Comparison of ENCODE assay signal across 25 cellular contexts in genomic region chr1:5053744-5054143, GRCh38.
"Had no signal": no experiment of that assay in that cellular context is flagged by ENCODE, and none has a peak within 500 bp of the region (broad histone marks: within the 10 kb centered on the region; RNA-seq: fewer than 3 reads in every experiment).

No MANE protein-coding gene starts in this region.

- H3K27me3 Mint-ChIP-seq: stimulated activated naive B cell treated with anti-CD40 and anti-IgM and Interleukin-4, amounts not matched to agents 10 μg/mL and 1 μg/mL and 100 μg/mL, for 72 hours; T-helper 17 cell had no signal

- H3K36me3 ChIP-seq: stomach, thyroid gland, upper lobe of left lung, vagina had no signal

- H3K36me3 Mint-ChIP-seq: activated CD8-positive, alpha-beta memory T cell treated with anti-CD3 and anti-CD28 coated beads, Interleukin-2, amount 10 ng/mL, durations not matched to agents 7 days and 5 days; natural killer cell; stimulated activated naive B cell treated with anti-CD40 and anti-IgM and Interleukin-4, amounts not matched to agents 10 μg/mL and 1 μg/mL and 100 μg/mL, for 72 hours had no signal

- H3K9me3 ChIP-seq: thyroid gland had no signal

- H3K27ac Mint-ChIP-seq: activated CD8-positive, alpha-beta memory T cell treated with anti-CD3 and anti-CD28 coated beads, Interleukin-2, amount 10 ng/mL, durations not matched to agents 7 days and 5 days; activated CD8-positive, alpha-beta T cell treated with anti-CD3 and anti-CD28 coated beads, Interleukin-2, amount 10 ng/mL, durations not matched to agents 7 days and 5 days; activated naive CD4-positive, alpha-beta T cell treated with anti-CD3 and anti-CD28 coated beads, Interleukin-2, amount 50 U/mL, for 72 hours; natural killer cell; stimulated activated naive B cell treated with anti-CD40 and anti-IgM and Interleukin-4, amounts not matched to agents 10 μg/mL and 1 μg/mL and 100 μg/mL, for 72 hours; T-helper 17 cell; WTC11 had no signal

- H3K27ac ChIP-seq: stomach, thyroid gland, upper lobe of left lung, vagina had no signal

- H3K4me3 ChIP-seq: stomach, thyroid gland, upper lobe of left lung, vagina had no signal

- H3K4me3 Mint-ChIP-seq: activated CD8-positive, alpha-beta memory T cell treated with anti-CD3 and anti-CD28 coated beads, Interleukin-2, amount 10 ng/mL, durations not matched to agents 7 days and 5 days; activated CD8-positive, alpha-beta T cell treated with anti-CD3 and anti-CD28 coated beads, Interleukin-2, amount 10 ng/mL, durations not matched to agents 7 days and 5 days; activated T-cell treated with anti-CD3 and anti-CD28 coated beads, Interleukin-2, amount 50 U/mL, for 72 hours; natural killer cell; stimulated activated naive B cell treated with anti-CD40 and anti-IgM and Interleukin-4, amounts not matched to agents 10 μg/mL and 1 μg/mL and 100 μg/mL, for 72 hours; T-helper 17 cell; WTC11 had no signal

- DNase-seq: activated CD4-positive, alpha-beta T cell treated with anti-CD3 and anti-CD28 coated beads for 1 hour; activated CD8-positive, alpha-beta memory T cell treated with anti-CD3 and anti-CD28 coated beads, Interleukin-2, amount 10 ng/mL, durations not matched to agents 7 days and 5 days; activated CD8-positive, alpha-beta T cell treated with anti-CD3 and anti-CD28 coated beads, Interleukin-2, amount 10 ng/mL, durations not matched to agents 7 days and 5 days; activated naive CD4-positive, alpha-beta T cell; activated T-cell treated with anti-CD3 and anti-CD28 coated beads for 4 hours; activated T-cell treated with anti-CD3 and anti-CD28 coated beads, Interleukin-2, amount 50 U/mL, for 72 hours; anterior cingulate cortex; dermis blood vessel endothelial cell; effector CD4-positive, alpha-beta T cell; kidney; left colon; mammary epithelial cell; midbrain; natural killer cell; right cardiac atrium; stimulated activated CD4-positive, alpha-beta T cell treated with anti-CD3 and anti-CD28 coated beads, Interleukin-15, amount 100 ng/mL, for 24 hours; stimulated activated CD4-positive, alpha-beta T cell treated with anti-CD3 and anti-CD28 coated beads, Interleukin-2, amount 100 ng/mL, for 24 hours; stimulated activated naive B cell treated with anti-CD40 and anti-IgM and Interleukin-4, amounts not matched to agents 10 μg/mL and 1 μg/mL and 100 μg/mL, for 72 hours; stomach; T-helper 17 cell; thyroid gland; upper lobe of left lung had no signal

- H3K4me1 ChIP-seq: stomach, thyroid gland, upper lobe of left lung, vagina had no signal

- H3K4me1 Mint-ChIP-seq: activated CD8-positive, alpha-beta memory T cell treated with anti-CD3 and anti-CD28 coated beads, Interleukin-2, amount 10 ng/mL, durations not matched to agents 7 days and 5 days; natural killer cell; stimulated activated naive B cell treated with anti-CD40 and anti-IgM and Interleukin-4, amounts not matched to agents 10 μg/mL and 1 μg/mL and 100 μg/mL, for 72 hours; T-helper 17 cell had no signal

- H3K27me3 ChIP-seq: thyroid gland, upper lobe of left lung, vagina had no signal
